ENCODE assay signal across 13 cellular contexts in genomic region chr14:101968186-101968585, GRCh38. TPM values are rescaled to one million over a fixed set of nuclear protein-coding genes. Genes with fewer than 3 reads are reported as not detected.
DNase-seq lines count a peak whose midpoint lies in the region; ATAC-seq and TF ChIP-seq lines count a peak whose summit lies in the region.
"Had no signal": no experiment of that assay in that cellular context is flagged by ENCODE, and none has a peak within 500 bp of the region (broad histone marks: within the 10 kb centered on the region; RNA-seq: fewer than 3 reads in every experiment).

No MANE protein-coding gene starts in this region.

- H3K36me3 Mint-ChIP-seq in natural killer cell (no peaks in the 10 kb centered on the region), T-cell (peaks cover 11% of the 10 kb centered on the region), glutamatergic neuron (ENCODE audit: unreplicated experiment) (no peaks in the 10 kb centered on the region)
- H3K36me3 Mint-ChIP-seq in natural killer cell treated with Interleukin-12 subunit alpha and Interleukin-12 subunit beta and Interleukin-15 and Interleukin-18, amount 100 ng/mL, for 72 hours, result peaks cover 14% of the 10 kb centered on the region
- peaks cover 10% of the 10 kb centered on the region for H3K36me3 Mint-ChIP-seq in stimulated activated memory B cell treated with anti-CD40 and anti-IgM and Interleukin-4, amounts not matched to agents 10 μg/mL and 1 μg/mL and 100 μg/mL, for 72 hours

- H3K4me3 ChIP-seq in H7 (ENCODE audit: insufficient read depth, low read depth, low read length), result no peak overlapping the region
- H3K4me3 ChIP-seq: lung had no signal

- H3K27me3 Mint-ChIP-seq in natural killer cell (ENCODE audit: low read depth in 2 of 2) (no peaks in the 10 kb centered on the region), T-cell (no peaks in the 10 kb centered on the region), glutamatergic neuron (ENCODE audit: unreplicated experiment) (peaks cover 11% of the 10 kb centered on the region)
- H3K27me3 Mint-ChIP-seq in natural killer cell treated with Interleukin-12 subunit alpha and Interleukin-12 subunit beta and Interleukin-15 and Interleukin-18, amount 100 ng/mL, for 72 hours, result no peaks in the 10 kb centered on the region
- no peaks in the 10 kb centered on the region for H3K27me3 Mint-ChIP-seq in stimulated activated memory B cell treated with anti-CD40 and anti-IgM and Interleukin-4, amounts not matched to agents 10 μg/mL and 1 μg/mL and 100 μg/mL, for 72 hours

- H3K9me3 Mint-ChIP-seq in natural killer cell (no peaks in the 10 kb centered on the region), T-cell (no peaks in the 10 kb centered on the region), glutamatergic neuron (ENCODE audit: unreplicated experiment) (peaks cover 7% of the 10 kb centered on the region)
- H3K9me3 Mint-ChIP-seq in natural killer cell treated with Interleukin-12 subunit alpha and Interleukin-12 subunit beta and Interleukin-15 and Interleukin-18, amount 100 ng/mL, for 72 hours, result no peaks in the 10 kb centered on the region
- no peaks in the 10 kb centered on the region for H3K9me3 Mint-ChIP-seq in stimulated activated memory B cell treated with anti-CD40 and anti-IgM and Interleukin-4, amounts not matched to agents 10 μg/mL and 1 μg/mL and 100 μg/mL, for 72 hours

- 0 out of 2 replicates have a peak, but pooled peaks cover 2% of the 10 kb centered on the region for H3K27me3 ChIP-seq in H7 (ENCODE audit: control insufficient read depth, insufficient read depth, low read length)

- H3K36me3 ChIP-seq in H7 (replicated peaks; ENCODE audit: control insufficient read depth, insufficient read depth, low read length), result no peaks in the 10 kb centered on the region; the same call in none of the 2 replicates

- H3K4me3 Mint-ChIP-seq in natural killer cell, result no peak overlapping the region
- H3K4me3 Mint-ChIP-seq in natural killer cell treated with Interleukin-12 subunit alpha and Interleukin-12 subunit beta and Interleukin-15 and Interleukin-18, amount 100 ng/mL, for 72 hours, result no peak overlapping the region
- no peak overlapping the region for H3K4me3 Mint-ChIP-seq in T-cell
- H3K4me3 Mint-ChIP-seq in glutamatergic neuron (ENCODE audit: unreplicated experiment), result peak overlapping the region; percentile 85
- H3K4me3 Mint-ChIP-seq in stimulated activated memory B cell treated with anti-CD40 and anti-IgM and Interleukin-4, amounts not matched to agents 10 μg/mL and 1 μg/mL and 100 μg/mL, for 72 hours, result no peak overlapping the region

- no peak for TF ChIP-seq CTCF in natural killer cell (IDR thresholded peaks at IDR 0.05)
- no peak for TF ChIP-seq CTCF in glutamatergic neuron (IDR thresholded peaks at IDR 0.05; ENCODE audit: partially characterized antibody, unreplicated experiment)

- H3K27ac Mint-ChIP-seq in natural killer cell, result peak overlapping the region; percentile 7 to 81
- peak overlapping the region in 1 of 2 donors; percentile 55 for H3K27ac Mint-ChIP-seq in natural killer cell treated with Interleukin-12 subunit alpha and Interleukin-12 subunit beta and Interleukin-15 and Interleukin-18, amount 100 ng/mL, for 72 hours
- peak overlapping the region; percentile 15 to 30 for H3K27ac Mint-ChIP-seq in T-cell
- peak overlapping the region; percentile 12 for H3K27ac Mint-ChIP-seq in glutamatergic neuron (ENCODE audit: unreplicated experiment)
- H3K27ac Mint-ChIP-seq in stimulated activated memory B cell treated with anti-CD40 and anti-IgM and Interleukin-4, amounts not matched to agents 10 μg/mL and 1 μg/mL and 100 μg/mL, for 72 hours, result no peak overlapping the region

- no peak for DNase-seq in natural killer cell
- no peak for DNase-seq in natural killer cell treated with Interleukin-12 subunit alpha and Interleukin-12 subunit beta and Interleukin-15 and Interleukin-18, amount 100 ng/mL, for 72 hours (ENCODE audit: low spot score)
- DNase-seq in T-cell, result no peak
- DNase-seq in glutamatergic neuron, result no peak
- no peak for DNase-seq in NOMO-1 (lab: John Stamatoyannopoulos, UW; ENCODE audit: unreplicated experiment in 2 of 2)
- DNase-seq in stimulated activated CD4-positive, alpha-beta T cell treated with anti-CD3 and anti-CD28 coated beads, Interleukin-15, amount 100 ng/mL, for 24 hours, result no peak
- DNase-seq in H7, result no peak
- DNase-seq: NCI-H345; stimulated activated CD4-positive, alpha-beta T cell treated with anti-CD3 and anti-CD28 coated beads, Interleukin-2, amount 100 ng/mL, for 24 hours; stimulated activated naive CD8-positive, alpha-beta T cell treated with anti-CD3 and anti-CD28 coated beads, Interleukin-15, Interleukin-2, amounts not matched to agents 100 U/mL and 50 U/mL, for 24 hours had no signal

- CTCF ChIA-PET in T-cell (lab: Charles Lee), result interaction anchor here (0.5 to 0.6 kb wide), 2 partner anchors 47 to 77 kb away, joined by 3 to 4 read pairs; no protein-coding TSS in a partner anchor

- H3K4me1 Mint-ChIP-seq in natural killer cell (peaks cover 36 to 49% of the 10 kb centered on the region in 2 donors), T-cell (peaks cover 64 to 70% (median 68%) of the 10 kb centered on the region in 3 donors), glutamatergic neuron (ENCODE audit: low read depth, unreplicated experiment) (peaks cover 33% of the 10 kb centered on the region)
- peaks cover 24 to 39% of the 10 kb centered on the region in 2 donors for H3K4me1 Mint-ChIP-seq in natural killer cell treated with Interleukin-12 subunit alpha and Interleukin-12 subunit beta and Interleukin-15 and Interleukin-18, amount 100 ng/mL, for 72 hours (ENCODE audit: low read depth in 2 of 2)
- peaks cover 40% of the 10 kb centered on the region for H3K4me1 Mint-ChIP-seq in stimulated activated memory B cell treated with anti-CD40 and anti-IgM and Interleukin-4, amounts not matched to agents 10 μg/mL and 1 μg/mL and 100 μg/mL, for 72 hours

- ATAC-seq in natural killer cell, result no peak
- no peak for ATAC-seq in natural killer cell treated with Interleukin-12 subunit alpha and Interleukin-12 subunit beta and Interleukin-15 and Interleukin-18, amount 100 ng/mL, for 72 hours
- no peak for ATAC-seq in T-cell (replicated peaks in 1 of 4)
- no peak for ATAC-seq in stimulated activated memory B cell treated with anti-CD40 and anti-IgM and Interleukin-4, amounts not matched to agents 10 μg/mL and 1 μg/mL and 100 μg/mL, for 72 hours
- ATAC-seq: Panc1; stimulated activated naive CD8-positive, alpha-beta T cell treated with anti-CD3 and anti-CD28 coated beads, Interleukin-15, Interleukin-2, amounts not matched to agents 100 U/mL and 50 U/mL, for 24 hours had no signal

- intact Hi-C loops in natural killer cell (cut with micrococcal nuclease), result no loop called here

- POLR2A ChIA-PET in T-cell (lab: Charles Lee), result no interaction called here

RNA-seq across cellular contexts. Expression of gene DYNC1H1, which starts 3.8 kb away (rescaled TPM):
- total RNA-seq in natural killer cell (100 to 1,000 TPM; 313 to 381 (median 349) TPM), T-cell (100 to 1,000 TPM; 271 to 310 (median 279) TPM), glutamatergic neuron (ENCODE audit: unreplicated experiment) (2,051 TPM)
- 100 to 1,000 TPM; 322 to 415 TPM for total RNA-seq in natural killer cell treated with Interleukin-12 subunit alpha and Interleukin-12 subunit beta and Interleukin-15 and Interleukin-18, amount 100 ng/mL, for 72 hours
- total RNA-seq in H7 (2014; rRNA removed; shearing (Covaris generic)), result 210 and 226 TPM in 2 replicates
